ENCODE assay signal across 26 cellular contexts in the genomic region with DNA sequence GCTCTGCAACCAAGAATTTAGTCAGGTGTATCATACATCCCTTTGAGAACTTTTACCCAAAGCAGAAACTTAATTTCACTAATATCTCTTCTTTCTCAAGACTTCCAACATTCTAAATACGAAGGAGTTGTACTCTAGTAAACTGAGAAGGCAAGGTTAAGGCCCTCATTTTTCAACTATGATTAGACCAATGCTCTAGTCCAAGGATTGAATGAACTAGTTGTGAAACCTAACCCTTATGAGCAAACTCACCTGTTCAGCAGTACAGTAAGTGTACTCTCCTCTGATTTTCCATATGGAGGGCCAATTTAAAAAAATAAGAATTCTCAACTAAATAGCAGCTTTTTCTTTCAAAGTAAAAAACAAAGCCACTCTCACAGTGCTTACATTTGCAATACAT.
"Had no signal": no experiment of that assay in that cellular context is flagged by ENCODE, and none has a peak within 500 bp of the region (broad histone marks: within the 10 kb centered on the region; RNA-seq: fewer than 3 reads in every experiment).

No MANE protein-coding gene starts in this region.

- FAIRE-seq: colon, endothelial cell of umbilical vein, frontal cortex had no signal

- H3K4me1 ChIP-seq: colonic mucosa, esophagus muscularis mucosa, esophagus squamous epithelium, foreskin keratinocyte, gastroesophageal sphincter had no signal

- H3K27me3 ChIP-seq: colonic mucosa, esophagus muscularis mucosa, esophagus squamous epithelium, foreskin keratinocyte, gastroesophageal sphincter, heart left ventricle, heart right ventricle had no signal

- DNase-seq: colonic mucosa; cortex of kidney; dermis blood vessel endothelial cell; dorsolateral prefrontal cortex; effector CD4-positive, alpha-beta T cell; effector CD8-positive, alpha-beta T cell; effector memory CD4-positive, alpha-beta T cell; effector memory CD8-positive, alpha-beta T cell; endodermal cell; erythroblast; esophagus squamous epithelium; foreskin fibroblast; foreskin keratinocyte; foreskin melanocyte; glutamatergic neuron; head of caudate nucleus; heart left ventricle; heart right ventricle had no signal

- H3K4me3 ChIP-seq: colonic mucosa, coronary artery, dorsolateral prefrontal cortex, esophagus muscularis mucosa, esophagus squamous epithelium, gastroesophageal sphincter, heart left ventricle, heart right ventricle had no signal

- H3K27ac ChIP-seq: colonic mucosa, coronary artery, dorsolateral prefrontal cortex, epithelial cell of prostate, esophagus muscularis mucosa, esophagus squamous epithelium, foreskin keratinocyte, gastroesophageal sphincter, heart left ventricle, heart right ventricle had no signal

- H3K9me3 ChIP-seq: colonic mucosa, esophagus muscularis mucosa, esophagus squamous epithelium, gastroesophageal sphincter, heart left ventricle, heart right ventricle had no signal

- H3K36me3 ChIP-seq: colonic mucosa, esophagus muscularis mucosa, esophagus squamous epithelium, gastroesophageal sphincter, heart left ventricle, heart right ventricle had no signal

- ATAC-seq: effector memory CD8-positive, alpha-beta T cell; esophagus mucosa; foreskin keratinocyte; gastroesophageal sphincter; heart left ventricle; heart right ventricle had no signal
